Comparison of ENCODE assay signal across 20 cellular contexts in the genomic region with DNA sequence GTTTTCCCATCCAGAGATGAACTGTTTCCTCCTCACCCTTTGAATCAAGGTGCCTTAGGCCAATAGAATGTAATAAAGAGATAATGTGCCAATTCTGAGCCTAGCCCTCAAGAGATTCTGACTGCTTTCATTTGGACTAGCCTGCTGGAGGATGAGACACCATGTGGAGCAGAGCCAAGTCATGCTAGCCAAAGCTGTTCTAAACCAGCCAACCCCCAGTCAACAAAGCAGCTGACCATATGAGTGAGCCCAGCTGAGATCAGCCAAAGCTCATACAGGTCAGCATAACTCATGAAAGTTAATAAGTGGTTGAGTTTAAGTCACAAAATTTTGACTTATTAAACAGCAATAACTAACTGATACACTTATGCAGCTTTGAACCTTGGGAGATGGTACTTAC.
"Had no signal": no experiment of that assay in that cellular context is flagged by ENCODE, and none has a peak within 500 bp of the region (broad histone marks: within the 10 kb centered on the region; RNA-seq: fewer than 3 reads in every experiment).

No MANE protein-coding gene starts in this region.

- H3K9me3 ChIP-seq: ovary, vagina had no signal

- H3K27ac ChIP-seq: body of pancreas, dorsolateral prefrontal cortex, heart right ventricle, ovary, psoas muscle, skin epidermis, vagina had no signal

- H3K27me3 Mint-ChIP-seq: activated CD4-positive, alpha-beta T cell treated with anti-CD3 and anti-CD28 coated beads, Interleukin-2, amount 10 ng/mL, durations not matched to agents 24 days and 14 days had no signal

- H3K4me3 ChIP-seq: body of pancreas, dorsolateral prefrontal cortex, heart right ventricle, ovary, psoas muscle, skin epidermis, vagina had no signal

- ATAC-seq: activated CD8-positive, alpha-beta T cell treated with anti-CD3 and anti-CD28 coated beads for 36 hours; activated T-helper 17 cell treated with anti-CD3 and anti-CD28 coated beads, Interleukin-2, amount 50 U/mL, for 72 hours; body of pancreas; heart right ventricle; natural killer cell; right cardiac atrium; stimulated activated naive CD8-positive, alpha-beta T cell treated with anti-CD3 and anti-CD28 coated beads, Interleukin-15, amount 100 ng/mL, for 72 hours had no signal

- H3K27ac Mint-ChIP-seq: activated CD4-positive, alpha-beta T cell treated with anti-CD3 and anti-CD28 coated beads, Interleukin-2, amount 10 ng/mL, durations not matched to agents 24 days and 14 days; activated CD8-positive, alpha-beta T cell treated with anti-CD3 and anti-CD28 coated beads for 36 hours; activated naive CD4-positive, alpha-beta T cell treated with anti-CD3 and anti-CD28 coated beads for 36 hours; activated T-helper 17 cell treated with anti-CD3 and anti-CD28 coated beads, Interleukin-2, amount 50 U/mL, for 72 hours; natural killer cell; stimulated activated naive CD8-positive, alpha-beta T cell treated with anti-CD3 and anti-CD28 coated beads, Interleukin-15, amount 100 ng/mL, for 72 hours had no signal

- H3K36me3 ChIP-seq: heart right ventricle, ovary, vagina had no signal

- H3K4me3 Mint-ChIP-seq: activated CD4-positive, alpha-beta T cell treated with anti-CD3 and anti-CD28 coated beads, Interleukin-2, amount 10 ng/mL, durations not matched to agents 24 days and 14 days; activated CD8-positive, alpha-beta T cell treated with anti-CD3 and anti-CD28 coated beads for 36 hours; activated naive CD4-positive, alpha-beta T cell treated with anti-CD3 and anti-CD28 coated beads for 36 hours; activated T-helper 17 cell treated with anti-CD3 and anti-CD28 coated beads, Interleukin-2, amount 50 U/mL, for 72 hours; natural killer cell; stimulated activated naive CD8-positive, alpha-beta T cell treated with anti-CD3 and anti-CD28 coated beads, Interleukin-15, amount 100 ng/mL, for 72 hours had no signal

- H3K4me1 Mint-ChIP-seq: activated CD4-positive, alpha-beta T cell treated with anti-CD3 and anti-CD28 coated beads, Interleukin-2, amount 10 ng/mL, durations not matched to agents 24 days and 14 days; activated T-helper 17 cell treated with anti-CD3 and anti-CD28 coated beads, Interleukin-2, amount 50 U/mL, for 72 hours; natural killer cell; stimulated activated naive CD8-positive, alpha-beta T cell treated with anti-CD3 and anti-CD28 coated beads, Interleukin-15, amount 100 ng/mL, for 72 hours had no signal

- H3K27me3 ChIP-seq: body of pancreas, ovary, vagina had no signal

- H3K36me3 Mint-ChIP-seq: natural killer cell had no signal

- H3K4me1 ChIP-seq: body of pancreas, heart right ventricle, psoas muscle, vagina had no signal

- DNase-seq: activated CD4-positive, alpha-beta T cell treated with anti-CD3 and anti-CD28 coated beads, Interleukin-2, amount 10 ng/mL, durations not matched to agents 24 days and 14 days; activated CD8-positive, alpha-beta T cell treated with anti-CD3 and anti-CD28 coated beads for 36 hours; activated naive CD4-positive, alpha-beta T cell treated with anti-CD3 and anti-CD28 coated beads for 36 hours; activated T-cell treated with anti-CD3 and anti-CD28 coated beads, Interleukin-2, amount 50 U/mL, for 1 hour; body of pancreas; caudate nucleus; dorsolateral prefrontal cortex; heart right ventricle; kidney glomerular epithelial cell; mesendoderm; natural killer cell; ovary; psoas muscle; right cardiac atrium; stimulated activated CD4-positive, alpha-beta T cell treated with anti-CD3 and anti-CD28 coated beads, Interleukin-4, amount 100 ng/mL, for 1 hour; stimulated activated naive CD8-positive, alpha-beta T cell treated with anti-CD3 and anti-CD28 coated beads, Interleukin-15, amount 100 ng/mL, for 72 hours; T-helper 9 cell had no signal
